ENCODE assay signal across 13 cellular contexts in the genomic region with DNA sequence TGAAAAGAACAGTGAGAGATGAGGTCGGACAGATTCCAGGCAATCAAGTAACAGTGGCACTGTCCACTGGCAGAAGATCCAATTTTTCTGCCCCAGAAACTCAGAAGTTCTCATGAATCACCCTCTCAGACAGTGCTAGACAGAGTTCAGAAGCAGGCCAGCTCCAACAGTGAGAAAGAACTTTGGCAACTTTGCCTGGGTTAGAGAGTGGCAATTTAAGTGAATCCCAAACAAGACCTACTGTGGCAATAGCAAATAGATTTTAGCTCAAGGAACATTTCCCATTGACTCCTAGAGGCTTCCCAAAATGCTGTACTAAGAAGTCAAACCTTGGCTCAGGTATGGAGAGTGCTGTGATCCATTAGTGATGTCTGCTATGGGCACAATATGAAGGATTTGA. TPM values are rescaled to one million over a fixed set of nuclear protein-coding genes. Genes with fewer than 3 reads are reported as not detected.
A peak's percentile ranks its signal among the peaks of the same experiment; 100 is the strongest.
DNase-seq lines count a peak whose midpoint lies in the region; ATAC-seq and TF ChIP-seq lines count a peak whose summit lies in the region.
"Had no signal": no experiment of that assay in that cellular context is flagged by ENCODE, and none has a peak within 500 bp of the region (broad histone marks: within the 10 kb centered on the region; RNA-seq: fewer than 3 reads in every experiment).

No MANE protein-coding gene starts in this region.

- H3K36me3 Mint-ChIP-seq in effector memory CD8-positive, alpha-beta T cell (ENCODE audit: insufficient read depth): peaks cover 99% of the 10 kb centered on the region
- H3K36me3 Mint-ChIP-seq in activated CD8-positive, alpha-beta memory T cell treated with anti-CD3 and anti-CD28 coated beads, Interleukin-2, amount 10 ng/mL, durations not matched to agents 7 days and 5 days: peaks cover 83% of the 10 kb centered on the region

- H4K20me1 ChIP-seq in osteoblast (ENCODE audit: insufficient read depth, low read length): peaks cover 78% of the 10 kb centered on the region

- peak overlapping the region; percentile 83 to 100 for H3K27ac Mint-ChIP-seq in effector memory CD8-positive, alpha-beta T cell
- no peak overlapping the region for H3K27ac Mint-ChIP-seq in activated CD8-positive, alpha-beta memory T cell treated with anti-CD3 and anti-CD28 coated beads, Interleukin-2, amount 10 ng/mL, durations not matched to agents 7 days and 5 days

- H3K27ac ChIP-seq in osteoblast (ENCODE audit: low read depth, low read length): peak overlapping the region; percentile 67

- H3K4me1 Mint-ChIP-seq in effector memory CD8-positive, alpha-beta T cell (ENCODE audit: low read depth in 2 of 2): peaks cover 76 to 94% of the 10 kb centered on the region in 2 donors
- peaks cover 88% of the 10 kb centered on the region for H3K4me1 Mint-ChIP-seq in activated CD8-positive, alpha-beta memory T cell treated with anti-CD3 and anti-CD28 coated beads, Interleukin-2, amount 10 ng/mL, durations not matched to agents 7 days and 5 days

- H3K4me3 Mint-ChIP-seq in effector memory CD8-positive, alpha-beta T cell: peak overlapping the region; percentile 5 to 42
- no peak overlapping the region for H3K4me3 Mint-ChIP-seq in activated CD8-positive, alpha-beta memory T cell treated with anti-CD3 and anti-CD28 coated beads, Interleukin-2, amount 10 ng/mL, durations not matched to agents 7 days and 5 days

- H2AFZ ChIP-seq in osteoblast (ENCODE audit: low read length): no peak overlapping the region

- TF ChIP-seq CTCF in osteoblast (IDR thresholded peaks at IDR 0.05; ENCODE audit: extremely low read depth, low read depth, low read length): no peak
- TF ChIP-seq CTCF in GM13976 (IDR thresholded peaks at IDR 0.05; ENCODE audit: borderline replicate concordance, control extremely low read depth, extremely low read depth, insufficient read depth, missing control alignments): no peak

- CTCF ChIA-PET in activated CD8-positive, alpha-beta memory T cell treated with anti-CD3 and anti-CD28 coated beads, Interleukin-2, amount 10 ng/mL, durations not matched to agents 7 days and 5 days (lab: Charles Lee): interaction anchor here (1.6 to 7.4 kb wide), 3 partner anchors 8 to 23 kb away, joined by 3 to 101 read pairs (median 5); no protein-coding TSS in a partner anchor

- no peaks in the 10 kb centered on the region for H3K27me3 ChIP-seq in osteoblast (ENCODE audit: insufficient read depth, low read length)
- H3K27me3 ChIP-seq: transverse colon had no signal

- H3K4me3 ChIP-seq in osteoblast (ENCODE audit: insufficient read depth, low read length): no peak overlapping the region
- H3K4me3 ChIP-seq: HAP-1, transverse colon had no signal

- peaks cover 99% of the 10 kb centered on the region for H3K79me2 ChIP-seq in osteoblast (ENCODE audit: insufficient read depth, low read length)

- no peaks in the 10 kb centered on the region for H3K9me3 ChIP-seq in osteoblast (ENCODE audit: low read depth, low read length)
- H3K9me3 ChIP-seq: HAP-1, transverse colon had no signal

- peaks cover 42% of the 10 kb centered on the region for H3K4me1 ChIP-seq in osteoblast (ENCODE audit: insufficient read depth, low read length)
- H3K4me1 ChIP-seq: HAP-1 had no signal

- no peaks in the 10 kb centered on the region for H3K9me3 Mint-ChIP-seq in effector memory CD8-positive, alpha-beta T cell
- no peaks in the 10 kb centered on the region for H3K9me3 Mint-ChIP-seq in activated CD8-positive, alpha-beta memory T cell treated with anti-CD3 and anti-CD28 coated beads, Interleukin-2, amount 10 ng/mL, durations not matched to agents 7 days and 5 days (ENCODE audit: low read depth)

- no peaks in the 10 kb centered on the region for H3K27me3 Mint-ChIP-seq in effector memory CD8-positive, alpha-beta T cell
- no peaks in the 10 kb centered on the region for H3K27me3 Mint-ChIP-seq in activated CD8-positive, alpha-beta memory T cell treated with anti-CD3 and anti-CD28 coated beads, Interleukin-2, amount 10 ng/mL, durations not matched to agents 7 days and 5 days

- H3K4me2 ChIP-seq in osteoblast (ENCODE audit: insufficient read depth, low read length): peak overlapping the region; percentile 47

- DNase-seq in G401 (ENCODE audit: low spot score): peak; percentile 15
- no peak for DNase-seq in effector memory CD8-positive, alpha-beta T cell
- no peak for DNase-seq in osteoblast (ENCODE audit: insufficient read length, low spot score, missing footprints)
- no peak for DNase-seq in GM13976 (ENCODE audit: low spot score)
- no peak for DNase-seq in activated CD8-positive, alpha-beta memory T cell treated with anti-CD3 and anti-CD28 coated beads, Interleukin-2, amount 10 ng/mL, durations not matched to agents 7 days and 5 days
- DNase-seq in NCI-H774 (lab: John Stamatoyannopoulos, UW): no peak
- DNase-seq in OCI-M2 (lab: John Stamatoyannopoulos, UW; ENCODE audit: unreplicated experiment): no peak
- DNase-seq: NCI-H1092; NCI-H748 treated with DMSO at 0.1 percent for 48 hours; stimulated activated CD4-positive, alpha-beta T cell treated with anti-CD3 and anti-CD28 coated beads, Interleukin-1b, Interleukin-23, amount 100 ng/mL, for 48 hours; transverse colon had no signal

- peak; percentile 67 for ATAC-seq in SK-N-SH treated with all-trans-retinoic acid at 6 μM for 48 hours
- ATAC-seq in effector memory CD8-positive, alpha-beta T cell (replicated peaks): peak; percentile 27
- ATAC-seq in activated CD8-positive, alpha-beta memory T cell treated with anti-CD3 and anti-CD28 coated beads, Interleukin-2, amount 10 ng/mL, durations not matched to agents 7 days and 5 days: no peak

- H3K36me3 ChIP-seq in osteoblast (ENCODE audit: insufficient read depth, low read length): peaks cover 60% of the 10 kb centered on the region
- H3K36me3 ChIP-seq: HAP-1, transverse colon had no signal

- in situ Hi-C loops in G401 (cut with HindIII; ENCODE audit: low sequenced_read_pairs) (no loop called here), GM13976 (cut with MboI; ENCODE audit: low sequenced_read_pairs, unreplicated experiment) (no loop called here)

TF ChIP-seq in SK-N-SH treated with all-trans-retinoic acid at 6 μM for 48 hours, 23 proteins besides CTCF, POLR2A, EP300 and RAD21 (continues in another document):
- TF ChIP-seq ESRRG (CRISPR knock-in tag; IDR thresholded peaks at IDR 0.05) (no peak), ZNF70 (CRISPR knock-in tag; IDR thresholded peaks at IDR 0.05) (no peak), POU6F1 (CRISPR knock-in tag; IDR thresholded peaks at IDR 0.05; ENCODE audit: borderline replicate concordance, low read depth) (no peak), ZFP30 (CRISPR knock-in tag; IDR thresholded peaks at IDR 0.05) (no peak), ZC3H10 (CRISPR knock-in tag; IDR thresholded peaks at IDR 0.05) (no peak), PATZ1 (CRISPR knock-in tag; IDR thresholded peaks at IDR 0.05; ENCODE audit: borderline replicate concordance) (no peak), CREB5 (CRISPR knock-in tag; IDR thresholded peaks at IDR 0.05; ENCODE audit: low read depth) (no peak), ISL1 (CRISPR knock-in tag; IDR thresholded peaks at IDR 0.05) (no peak), GLIS3 (CRISPR knock-in tag; IDR thresholded peaks at IDR 0.05) (no peak), TOX (CRISPR knock-in tag; IDR thresholded peaks at IDR 0.05; ENCODE audit: borderline replicate concordance) (no peak), SNAI2 (CRISPR knock-in tag; IDR thresholded peaks at IDR 0.05) (no peak), TCF4 (CRISPR knock-in tag; IDR thresholded peaks at IDR 0.05; ENCODE audit: borderline replicate concordance) (no peak)

RNA-seq across cellular contexts. Expression of gene CD44, which starts 12.3 kb away (rescaled TPM):
- 0.80 and 6.8 TPM in 2 replicates for total RNA-seq in G401 (2014; rRNA removed; shearing (Covaris generic))
- total RNA-seq in osteoblast: 238 and 268 TPM in 2 replicates
- 100 to 1,000 TPM; 212 to 294 TPM for total RNA-seq in activated CD8-positive, alpha-beta memory T cell treated with anti-CD3 and anti-CD28 coated beads, Interleukin-2, amount 10 ng/mL, durations not matched to agents 7 days and 5 days

Comparison
In these comparisons a context has a peak if more than half of its experiments do, and no peak if none do; other contexts are left out.
1. RNA of gene CD44, which starts 12.3 kb away (total RNA-seq): 212 to 294 TPM in activated CD8-positive, alpha-beta memory T cell treated with anti-CD3 and anti-CD28 coated beads, Interleukin-2, amount 10 ng/mL, durations not matched to agents 7 days and 5 days and 238 to 268 TPM in osteoblast; 0.80 to 6.8 TPM in G401; every median in the first group is over 10 times any median in the second.